In genomic region chr3:34152641-34153040, GRCh38 we compare ENCODE assay signal across 18 cellular contexts.
DNase-seq lines count a peak whose midpoint lies in the region; ATAC-seq and TF ChIP-seq lines count a peak whose summit lies in the region.
"Had no signal": no experiment of that assay in that cellular context is flagged by ENCODE, and none has a peak within 500 bp of the region (broad histone marks: within the 10 kb centered on the region; RNA-seq: fewer than 3 reads in every experiment).

No MANE protein-coding gene starts in this region.

- DNase-seq in G401 (ENCODE audit: low spot score) (peak; percentile 98), cerebellum (ENCODE audit: low spot score) (peak; percentile 86), pons (ENCODE audit: low spot score) (peak; percentile 26), posterior vena cava (ENCODE audit: low spot score) (no peak)
- DNase-seq in T-helper 2 cell treated with Interferon-gamma antibody and Interleukin-4, amounts not matched to agents 5 μg/mL and 100 μg/mL, for 36 hours (ENCODE audit: low spot score) = no peak
- DNase-seq: Caco-2; CD4-positive, CD25-positive, alpha-beta regulatory T cell; CD8-positive, alpha-beta T cell; DMS 273 treated with DMSO at 0.1 percent for 48 hours; DMS79; EL; GF-D8; GOT3; HFFc6 had no signal

- no peak for ATAC-seq in HG03354 (IDR thresholded peaks at IDR 0.05; ENCODE audit: poor library complexity, severe bottlenecking, unreplicated experiment)
- ATAC-seq in GM21723 (IDR thresholded peaks at IDR 0.05; ENCODE audit: unreplicated experiment) = no peak
- ATAC-seq: CD8-positive, alpha-beta T cell had no signal

- H3K36me3 Mint-ChIP-seq in brain = no peaks in the 10 kb centered on the region
- H3K36me3 Mint-ChIP-seq in T-helper 2 cell treated with Interferon-gamma antibody and Interleukin-4, amounts not matched to agents 5 μg/mL and 100 μg/mL, for 36 hours (ENCODE audit: low read depth) = no peaks in the 10 kb centered on the region
- H3K36me3 Mint-ChIP-seq: CD4-positive, CD25-positive, alpha-beta regulatory T cell; CD8-positive, alpha-beta T cell had no signal

- H3K9me3 Mint-ChIP-seq in brain = no peaks in the 10 kb centered on the region
- H3K9me3 Mint-ChIP-seq in T-helper 2 cell treated with Interferon-gamma antibody and Interleukin-4, amounts not matched to agents 5 μg/mL and 100 μg/mL, for 36 hours = no peaks in the 10 kb centered on the region
- H3K9me3 Mint-ChIP-seq: CD8-positive, alpha-beta T cell had no signal

- peaks cover 4% of the 10 kb centered on the region for H3K27me3 Mint-ChIP-seq in brain
- H3K27me3 Mint-ChIP-seq in T-helper 2 cell treated with Interferon-gamma antibody and Interleukin-4, amounts not matched to agents 5 μg/mL and 100 μg/mL, for 36 hours (ENCODE audit: low read depth) = no peaks in the 10 kb centered on the region
- H3K27me3 Mint-ChIP-seq: B cell; CD4-positive, CD25-positive, alpha-beta regulatory T cell had no signal

- no peak overlapping the region for H3K4me3 Mint-ChIP-seq in brain
- no peak overlapping the region for H3K4me3 Mint-ChIP-seq in T-helper 2 cell treated with Interferon-gamma antibody and Interleukin-4, amounts not matched to agents 5 μg/mL and 100 μg/mL, for 36 hours
- H3K4me3 Mint-ChIP-seq: B cell; CD4-positive, CD25-positive, alpha-beta regulatory T cell; CD8-positive, alpha-beta T cell; HFFc6 had no signal

- H3K4me1 Mint-ChIP-seq in brain = peaks cover 15% of the 10 kb centered on the region
- no peaks in the 10 kb centered on the region for H3K4me1 Mint-ChIP-seq in T-helper 2 cell treated with Interferon-gamma antibody and Interleukin-4, amounts not matched to agents 5 μg/mL and 100 μg/mL, for 36 hours (ENCODE audit: low read depth)
- H3K4me1 Mint-ChIP-seq: B cell; CD4-positive, CD25-positive, alpha-beta regulatory T cell had no signal

- in situ Hi-C loops in G401 (cut with HindIII; ENCODE audit: low sequenced_read_pairs) = no loop called here

- peak overlapping the region in 3 of 5 experiments; percentile 29 to 35 (median 34) for H3K27ac Mint-ChIP-seq in brain
- no peak overlapping the region for H3K27ac Mint-ChIP-seq in T-helper 2 cell treated with Interferon-gamma antibody and Interleukin-4, amounts not matched to agents 5 μg/mL and 100 μg/mL, for 36 hours
- H3K27ac Mint-ChIP-seq: B cell; CD4-positive, CD25-positive, alpha-beta regulatory T cell; CD8-positive, alpha-beta T cell; HFFc6 had no signal

- intact Hi-C loops in posterior vena cava (cut with DNase I) = no loop called here

- TF ChIP-seq CTCF in brain (conservative IDR thresholded peaks at IDR 0.05) = no peak

Comparison
In these comparisons a context has a peak if more than half of its experiments do, and no peak if none do; other contexts are left out.
1. DNase-seq: peak in G401 (single experiment), cerebellum (single experiment) and pons (single experiment); none in T-helper 2 cell treated with Interferon-gamma antibody and Interleukin-4, amounts not matched to agents 5 μg/mL and 100 μg/mL, for 36 hours (single experiment) and posterior vena cava (single experiment).